Comparison of ENCODE assay signal across 9 cellular contexts in the genomic region with DNA sequence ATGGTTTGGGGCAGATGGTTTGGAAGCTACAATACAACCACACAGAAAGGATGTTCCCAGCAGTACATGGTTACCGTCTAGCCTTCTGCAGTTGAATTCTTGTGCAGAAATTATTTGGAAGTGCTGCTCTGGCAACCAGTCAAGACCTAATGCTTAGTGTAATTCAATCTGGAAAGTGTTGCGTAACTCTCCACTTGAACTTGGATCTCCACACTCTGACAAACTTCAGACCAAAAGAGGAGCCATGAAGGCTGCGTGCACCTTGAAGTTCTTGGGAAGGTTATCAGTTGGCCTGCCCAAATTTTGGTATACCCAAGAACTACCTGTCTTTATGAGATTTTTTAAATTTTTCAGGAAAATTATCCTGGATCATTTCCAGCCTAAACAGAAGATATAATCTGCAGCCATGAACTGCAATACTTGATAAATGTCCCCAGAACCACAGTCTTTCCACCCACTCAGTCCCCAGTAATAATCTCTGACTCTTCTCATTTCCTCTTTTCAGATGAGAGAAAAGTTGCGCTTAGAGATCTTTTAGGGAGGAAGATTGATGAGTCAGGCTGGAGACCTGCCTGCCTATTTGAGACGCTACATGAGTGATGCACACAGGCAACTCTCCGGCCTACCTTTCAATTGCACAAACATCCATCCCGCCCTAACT.
A peak's percentile ranks its signal among the peaks of the same experiment; 100 is the strongest.
DNase-seq lines count a peak whose midpoint lies in the region; ATAC-seq, FAIRE-seq and TF ChIP-seq lines count a peak whose summit lies in the region.
"Had no signal": no experiment of that assay in that cellular context is flagged by ENCODE, and none has a peak within 500 bp of the region (broad histone marks: within the 10 kb centered on the region; RNA-seq: fewer than 3 reads in every experiment).

No MANE protein-coding gene starts in this region.

- H2AFZ ChIP-seq in astrocyte (ENCODE audit: low read depth, low read length) = no peak overlapping the region

- H4K20me1 ChIP-seq in astrocyte (ENCODE audit: insufficient read depth, low read length) = no peaks in the 10 kb centered on the region

- H3K9me3 Mint-ChIP-seq in astrocyte (ENCODE audit: unreplicated experiment) = peaks cover 7% of the 10 kb centered on the region

- intact Hi-C loops in kidney (cut with DNase I) = no loop called here

- H3K27ac ChIP-seq in astrocyte (ENCODE audit: low read depth, low read length) (no peak overlapping the region), kidney (ENCODE audit: low read depth in 2 of 2, low read length in 2 of 2) (no peak overlapping the region)

- peaks cover 6% of the 10 kb centered on the region for H3K36me3 Mint-ChIP-seq in astrocyte (ENCODE audit: low read depth, unreplicated experiment)

- H3K4me1 ChIP-seq in astrocyte (ENCODE audit: insufficient read depth, low read length) = peaks cover 5% of the 10 kb centered on the region
- H3K4me1 ChIP-seq in kidney (ENCODE audit: control insufficient read depth in 1 of 2, insufficient read depth in 1 of 2, low read depth in 1 of 2, low read length in 2 of 2) = no peaks in the 10 kb centered on the region

- H3K36me3 ChIP-seq in astrocyte (ENCODE audit: insufficient read depth, low read length) (no peaks in the 10 kb centered on the region), kidney (ENCODE audit: control insufficient read depth in 1 of 2, insufficient read depth in 2 of 2, low read length in 2 of 2) (no peaks in the 10 kb centered on the region), H7 (replicated peaks; ENCODE audit: control insufficient read depth, insufficient read depth, low read length) (no peaks in the 10 kb centered on the region)

- TF ChIP-seq CTCF in astrocyte (IDR thresholded peaks at IDR 0.05; ENCODE audit: insufficient read depth, low read depth, low read length) = no peak
- TF ChIP-seq CTCF in kidney (IDR thresholded peaks at IDR 0.05; ENCODE audit: borderline replicate concordance, extremely low read depth, insufficient read depth) = no peak

- no peak overlapping the region for H3K4me3 Mint-ChIP-seq in astrocyte (ENCODE audit: unreplicated experiment)
- H3K4me3 Mint-ChIP-seq: B cell had no signal

- H3K27ac Mint-ChIP-seq in astrocyte (ENCODE audit: unreplicated experiment) = no peak overlapping the region
- H3K27ac Mint-ChIP-seq: B cell had no signal

- H3K9ac ChIP-seq in astrocyte (ENCODE audit: low read length) (no peak overlapping the region), kidney (ENCODE audit: low read length in 2 of 2) (no peak overlapping the region)

- DNase-seq in NCI-H748 (lab: John Stamatoyannopoulos, UW; ENCODE audit: unreplicated experiment) (peak; percentile 32), NCI-H748 treated with DMSO at 0.1 percent for 48 hours (lab: John Stamatoyannopoulos, UW) (no peak), astrocyte (ENCODE audit: low read depth) (peak; percentile 92), myocyte (ENCODE audit: low read depth) (peak; percentile 89), kidney (no peak), NCI-H2081 treated with DMSO at 0.1 percent for 48 hours (lab: John Stamatoyannopoulos, UW) (no peak), H7 (no peak)

- peaks cover 11% of the 10 kb centered on the region for H3K4me1 Mint-ChIP-seq in astrocyte (ENCODE audit: low read depth, unreplicated experiment)

- FAIRE-seq in astrocyte (lab: Jason Lieb, UNC) = peak; percentile 34
- FAIRE-seq in kidney (lab: Jason Lieb, UNC) = no peak

- no peaks in the 10 kb centered on the region for H3K27me3 ChIP-seq in astrocyte (ENCODE audit: insufficient read depth, low read length)
- no peaks in the 10 kb centered on the region for H3K27me3 ChIP-seq in H7 (ENCODE audit: control insufficient read depth, insufficient read depth, low read length)

- H3K27me3 Mint-ChIP-seq in astrocyte (ENCODE audit: low read depth, unreplicated experiment) = no peaks in the 10 kb centered on the region
- H3K27me3 Mint-ChIP-seq: B cell had no signal

- peak overlapping the region; percentile 9 for H3K4me2 ChIP-seq in astrocyte (ENCODE audit: low read length)

- no peak overlapping the region for H3K4me3 ChIP-seq in astrocyte (ENCODE audit: insufficient read depth, low read depth, low read length)
- no peak overlapping the region for H3K4me3 ChIP-seq in kidney (ENCODE audit: low read length in 2 of 2)
- no peak overlapping the region for H3K4me3 ChIP-seq in H7 (ENCODE audit: insufficient read depth, low read depth, low read length)

- no peaks in the 10 kb centered on the region for H3K9me3 ChIP-seq in astrocyte (ENCODE audit: insufficient read depth, low read depth, low read length)
- H3K9me3 ChIP-seq in kidney (ENCODE audit: control insufficient read depth in 1 of 2, low read length in 2 of 2) = no peaks in the 10 kb centered on the region

- H3K79me2 ChIP-seq in astrocyte (ENCODE audit: insufficient read depth, low read length) = no peaks in the 10 kb centered on the region

- peak; percentile 72 for ATAC-seq in HG03520 (IDR thresholded peaks at IDR 0.05; ENCODE audit: unreplicated experiment)

Comparison
In these comparisons a context has a peak if more than half of its experiments do, and no peak if none do; other contexts are left out.
1. DNase-seq: peak in NCI-H748 (single experiment), astrocyte (single experiment) and myocyte (single experiment); none in NCI-H748 treated with DMSO at 0.1 percent for 48 hours (single experiment), kidney (single experiment), NCI-H2081 treated with DMSO at 0.1 percent for 48 hours (single experiment) and H7 (single experiment).